Comparison of ENCODE assay signal across 8 cellular contexts in the genomic region with DNA sequence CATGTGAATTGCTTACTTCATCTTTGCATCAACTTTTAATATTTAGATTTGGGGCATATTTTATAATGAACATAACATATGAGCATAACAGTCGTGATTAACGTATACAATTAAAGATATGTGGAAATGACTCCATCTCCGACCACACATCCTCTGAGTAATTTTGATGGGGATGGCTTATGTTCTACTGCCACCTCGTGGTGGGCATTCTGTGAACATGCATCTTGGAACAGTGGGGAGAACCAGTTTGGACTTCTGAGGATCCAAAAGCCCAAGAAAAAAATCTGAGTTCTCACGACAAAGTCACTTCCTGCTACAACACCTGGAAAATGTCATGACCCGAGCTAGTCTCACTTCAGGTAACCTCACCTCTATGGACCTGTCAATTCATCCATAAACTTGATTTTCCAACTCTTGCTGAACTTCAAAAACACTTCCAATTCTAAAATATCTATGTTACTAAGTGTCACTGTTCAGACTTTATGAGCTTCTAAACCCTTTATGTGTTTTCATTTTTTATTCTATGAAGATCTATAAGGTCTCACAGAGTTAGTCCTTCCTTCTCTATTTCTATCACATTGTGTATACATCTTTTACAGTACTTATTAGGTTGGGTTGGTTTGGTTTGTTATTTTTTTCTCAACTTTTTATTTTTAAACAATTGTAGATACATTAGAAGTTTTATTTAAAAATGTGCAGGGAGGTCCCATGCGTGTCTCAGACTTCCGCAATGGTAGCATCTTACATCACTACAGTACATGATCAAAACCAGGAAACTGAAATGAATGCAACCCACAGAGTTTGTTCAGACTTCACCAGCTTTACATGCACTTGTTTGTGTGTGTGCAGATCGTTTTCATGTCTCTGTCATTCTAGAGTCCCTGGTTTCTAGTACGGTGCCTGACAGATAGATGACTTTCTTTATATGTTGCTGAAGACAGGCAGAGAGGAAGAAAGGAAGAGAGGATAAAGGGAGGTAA. TPM values are rescaled to one million over a fixed set of nuclear protein-coding genes. Genes with fewer than 3 reads are reported as not detected.
A peak's percentile ranks its signal among the peaks of the same experiment; 100 is the strongest.
DNase-seq lines count a peak whose midpoint lies in the region; ATAC-seq, FAIRE-seq and TF ChIP-seq lines count a peak whose summit lies in the region.

No MANE protein-coding gene starts in this region.

- DNase-seq in D721Med (ENCODE audit: insufficient read length, low spot score) (peak; percentile 23), MG63 (peak; percentile 42), SIG-M5 treated with dmso at 0.1 percent for 504 hours (lab: John Stamatoyannopoulos, UW; ENCODE audit: unreplicated experiment) (peak; percentile 47), germinal center (ENCODE audit: low spot score) (peak; percentile 33), pons (ENCODE audit: low spot score) (peak; percentile 84), urothelium cell line (ENCODE audit: low spot score) (peak; percentile 46)
- DNase-seq in activated effector memory CD4-positive, alpha-beta T cell treated with anti-CD3 and anti-CD28 coated beads, Interleukin-2, amount 50 U/mL, for 16 hours, result peak; percentile 88

- no peaks in the 10 kb centered on the region for H3K36me3 ChIP-seq in MG63

- ATAC-seq in GM21529 (IDR thresholded peaks at IDR 0.05; ENCODE audit: unreplicated experiment), result peak; percentile 83

- no peaks in the 10 kb centered on the region for H3K27me3 ChIP-seq in MG63

- no peaks in the 10 kb centered on the region for H3K9me3 ChIP-seq in MG63

- peak; percentile 92 for TF ChIP-seq CTCF in D721Med (IDR thresholded peaks at IDR 0.05; ENCODE audit: insufficient read depth, missing control alignments)

- no peak overlapping the region for H3K4me3 ChIP-seq in MG63

- FAIRE-seq in D721Med (lab: Jason Lieb, UNC) (peak; percentile 81), urothelium cell line (lab: Jason Lieb, UNC) (no peak)

RNA-seq across cellular contexts. Expression of a gene that starts 38.2 kb away (rescaled TPM):
- total RNA-seq in MG63 (2014; rRNA removed; shearing (Covaris generic); ENCODE audit: low replicate concordance), result not detected in 2 replicates

RNA-seq across cellular contexts. Expression of a gene that starts 53.1 kb away (rescaled TPM):
- not detected in 2 replicates for total RNA-seq in MG63 (2014; rRNA removed; shearing (Covaris generic); ENCODE audit: low replicate concordance)

Comparison
In these comparisons a context has a peak if more than half of its experiments do, and no peak if none do; other contexts are left out.
1. DNase-seq: peak in every context shown above with its lines; median percentile 88 in activated effector memory CD4-positive, alpha-beta T cell treated with anti-CD3 and anti-CD28 coated beads, Interleukin-2, amount 50 U/mL, for 16 hours; 84 in pons; 47 in SIG-M5 treated with dmso at 0.1 percent for 504 hours; 46 in urothelium cell line; 42 in MG63; 33 in germinal center; 23 in D721Med.